Comparison of ENCODE assay signal across 13 cellular contexts in genomic region chr15:100186366-100186765, GRCh38.
A peak's percentile ranks its signal among the peaks of the same experiment; 100 is the strongest.
DNase-seq lines count a peak whose midpoint lies in the region; ATAC-seq and TF ChIP-seq lines count a peak whose summit lies in the region.
"Had no signal": no experiment of that assay in that cellular context is flagged by ENCODE, and none has a peak within 500 bp of the region (broad histone marks: within the 10 kb centered on the region; RNA-seq: fewer than 3 reads in every experiment).

No MANE protein-coding gene starts in this region.

- H3K4me3 ChIP-seq in osteoblast (ENCODE audit: insufficient read depth, low read length), result no peak overlapping the region
- H3K4me3 ChIP-seq: GM12878, GM23248 had no signal

- H3K36me3 ChIP-seq in osteoblast (ENCODE audit: insufficient read depth, low read length), result no peaks in the 10 kb centered on the region

- no peak overlapping the region for H3K4me2 ChIP-seq in osteoblast (ENCODE audit: insufficient read depth, low read length)

- H3K27ac ChIP-seq in osteoblast (ENCODE audit: low read depth, low read length), result no peak overlapping the region
- H3K27ac ChIP-seq: GM23248 had no signal

- intact Hi-C loops in Right ventricle myocardium inferior (cut with DNase I), result no loop called here

- no peaks in the 10 kb centered on the region for H3K27me3 ChIP-seq in osteoblast (ENCODE audit: insufficient read depth, low read length)

- no peaks in the 10 kb centered on the region for H4K20me1 ChIP-seq in osteoblast (ENCODE audit: insufficient read depth, low read length)

- no peaks in the 10 kb centered on the region for H3K79me2 ChIP-seq in osteoblast (ENCODE audit: insufficient read depth, low read length)

- DNase-seq in activated CD8-positive, alpha-beta memory T cell treated with anti-CD3 and anti-CD28 coated beads, Interleukin-2, amount 50 U/mL, for 48 hours, result peak; percentile 25
- DNase-seq in islet precursor cell, result peak; percentile 44
- DNase-seq in osteoblast (ENCODE audit: insufficient read length, low spot score, missing footprints), result peak; percentile 27
- DNase-seq in stimulated activated CD8-positive, alpha-beta memory T cell treated with anti-CD3 and anti-CD28 coated beads, Interleukin-4, amount 100 ng/mL, for 48 hours, result peak; percentile 2
- DNase-seq in NK-92 (lab: John Stamatoyannopoulos, UW; ENCODE audit: unreplicated experiment), result no peak
- no peak for DNase-seq in Right ventricle myocardium inferior (ENCODE audit: missing footprints)
- no peak for DNase-seq in SHP77 (lab: John Stamatoyannopoulos, UW)
- DNase-seq: C1 segment of cervical spinal cord; CD4-positive, alpha-beta T cell; DMS79; GM23248; H7 had no signal

- no peaks in the 10 kb centered on the region for H3K9me3 ChIP-seq in osteoblast (ENCODE audit: low read depth, low read length)

- no peak overlapping the region for H2AFZ ChIP-seq in osteoblast (ENCODE audit: low read length)
- H2AFZ ChIP-seq: GM23248 had no signal

- no peak for ATAC-seq in Right ventricle myocardium inferior
- ATAC-seq: GM12878 had no signal

- no peak for TF ChIP-seq CTCF in osteoblast (IDR thresholded peaks at IDR 0.05; ENCODE audit: extremely low read depth, low read depth, low read length)

- no peaks in the 10 kb centered on the region for H3K4me1 ChIP-seq in osteoblast (ENCODE audit: insufficient read depth, low read length)

Comparison
In these comparisons a context has a peak if more than half of its experiments do, and no peak if none do; other contexts are left out.
1. DNase-seq: peak in activated CD8-positive, alpha-beta memory T cell treated with anti-CD3 and anti-CD28 coated beads, Interleukin-2, amount 50 U/mL, for 48 hours (single experiment), islet precursor cell (single experiment), osteoblast (single experiment) and stimulated activated CD8-positive, alpha-beta memory T cell treated with anti-CD3 and anti-CD28 coated beads, Interleukin-4, amount 100 ng/mL, for 48 hours (single experiment); none in NK-92 (single experiment), Right ventricle myocardium inferior (single experiment) and SHP77 (0 of 2).